In genomic region chr16:2212362-2213324, GRCh38 we compare ENCODE assay signal across 1 cellular context.
TF ChIP-seq lines count a peak whose summit lies in the region.

No MANE protein-coding gene starts in this region.

TF ChIP-seq in GM23338, 12 proteins besides CTCF, POLR2A, EP300 and RAD21 (continued from another document):
- TF ChIP-seq ZNF462 (CRISPR knock-in tag; IDR thresholded peaks at IDR 0.05) (no peak), STAT1 (IDR thresholded peaks at IDR 0.05; ENCODE audit: unreplicated experiment) (no peak), REST (IDR thresholded peaks at IDR 0.05; ENCODE audit: unreplicated experiment) (no peak), CREB1 (CRISPR knock-in tag; IDR thresholded peaks at IDR 0.05; ENCODE audit: low read depth) (no peak), ZNF331 (CRISPR knock-in tag; IDR thresholded peaks at IDR 0.05; ENCODE audit: low read depth) (no peak), ETS1 (IDR thresholded peaks at IDR 0.05) (no peak), JUNB (IDR thresholded peaks at IDR 0.05; ENCODE audit: unreplicated experiment) (no peak), ZNF114 (CRISPR knock-in tag; IDR thresholded peaks at IDR 0.05) (no peak), EZH2phosphoT487 (IDR thresholded peaks at IDR 0.05; ENCODE audit: unreplicated experiment) (no peak), EZH2 (IDR thresholded peaks at IDR 0.05; ENCODE audit: low read depth, unreplicated experiment) (no peak), NANOG (IDR thresholded peaks at IDR 0.05; ENCODE audit: borderline replicate concordance) (no peak)
